12 cellular contexts compared by ENCODE assay signal in the genomic region with DNA sequence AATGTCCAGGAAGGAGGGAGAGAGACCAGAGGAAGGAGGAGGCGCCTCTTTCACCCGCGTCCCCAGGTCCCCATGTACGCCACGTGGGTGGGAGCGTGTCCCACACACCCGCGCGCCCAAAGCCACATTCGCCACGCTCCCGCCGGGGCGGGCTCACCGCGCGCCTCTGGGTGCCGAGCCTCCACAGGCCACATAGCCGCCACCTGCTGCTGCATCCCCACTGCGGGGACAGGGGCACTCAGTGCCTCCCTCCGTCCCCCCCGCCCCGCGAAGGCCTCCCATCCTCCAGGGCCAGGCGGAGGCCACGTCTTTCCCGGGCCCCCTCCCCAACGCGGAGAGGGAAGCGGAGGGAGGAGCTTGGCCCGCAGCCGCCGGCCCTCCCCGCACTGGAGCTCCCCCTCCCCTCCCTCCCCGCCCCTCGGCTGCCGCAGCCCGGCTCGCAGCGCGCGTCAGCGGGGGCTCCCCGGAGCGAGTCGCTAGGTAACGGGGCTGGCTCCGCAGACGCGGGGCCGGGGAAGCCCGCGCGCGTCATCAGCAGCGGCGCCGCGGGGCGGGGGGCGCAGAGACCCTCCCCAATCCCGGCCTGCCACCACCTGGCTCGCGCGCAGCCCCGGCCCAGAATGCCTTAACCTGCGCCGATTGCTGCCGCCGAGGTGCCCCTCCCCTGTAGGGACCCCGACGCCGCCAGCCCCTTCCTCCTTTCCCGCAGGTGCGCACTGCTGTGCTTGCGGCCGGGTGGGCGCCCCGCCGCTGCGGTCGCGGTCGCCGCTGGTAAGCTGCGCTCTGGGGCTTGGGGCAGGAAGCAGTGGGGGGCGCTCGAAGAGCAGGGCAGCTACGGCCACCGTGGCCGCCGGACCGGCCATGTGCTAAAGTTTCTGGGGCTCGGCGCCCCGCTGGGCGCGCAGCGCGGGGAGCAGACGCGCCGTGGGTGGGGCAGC. TPM values are rescaled to one million over a fixed set of nuclear protein-coding genes. Genes with fewer than 3 reads are reported as not detected.
DNase-seq lines count a peak whose midpoint lies in the region; ATAC-seq and TF ChIP-seq lines count a peak whose summit lies in the region.
"Had no signal": no experiment of that assay in that cellular context is flagged by ENCODE, and none has a peak within 500 bp of the region (broad histone marks: within the 10 kb centered on the region; RNA-seq: fewer than 3 reads in every experiment).

No MANE protein-coding gene starts in this region.

- intact Hi-C loops in Calu3 (cut with micrococcal nuclease; ENCODE audit: unreplicated experiment) (no loop called here), colonic mucosa (cut with DNase I) (no loop called here)

- peaks cover 15% of the 10 kb centered on the region for H3K27me3 ChIP-seq in colonic mucosa

- H3K4me3 ChIP-seq in HEK293 (ENCODE audit: low read depth, low read length) (peak overlapping the region; percentile 37), colonic mucosa (no peak overlapping the region)

- no peaks in the 10 kb centered on the region for H3K9me3 Mint-ChIP-seq in activated naive CD8-positive, alpha-beta T cell treated with anti-CD3 and anti-CD28 coated beads, Interleukin-2, amount 50 U/mL, for 24 hours
- H3K9me3 Mint-ChIP-seq in naive B cell (peaks cover 0 to 4% (median 0%) of the 10 kb centered on the region in 7 donors), Calu3 (ENCODE audit: low read depth, unreplicated experiment) (no peaks in the 10 kb centered on the region)

- H3K4me1 ChIP-seq in HEK293 (ENCODE audit: control insufficient read depth, insufficient read depth, low read length) (no peaks in the 10 kb centered on the region), colonic mucosa (no peaks in the 10 kb centered on the region)

- no peaks in the 10 kb centered on the region for H3K36me3 Mint-ChIP-seq in activated naive CD8-positive, alpha-beta T cell treated with anti-CD3 and anti-CD28 coated beads, Interleukin-2, amount 50 U/mL, for 24 hours (ENCODE audit: low read depth)
- H3K36me3 Mint-ChIP-seq in naive B cell: peaks cover 0 to 7% of the 10 kb centered on the region in 2 donors
- no peaks in the 10 kb centered on the region for H3K36me3 Mint-ChIP-seq in Calu3 (ENCODE audit: insufficient read depth, unreplicated experiment)

- ATAC-seq in activated naive CD8-positive, alpha-beta T cell treated with anti-CD3 and anti-CD28 coated beads, Interleukin-2, amount 50 U/mL, for 24 hours: peak; percentile 10
- peak; percentile 74 to 79 for ATAC-seq in naive B cell (ENCODE audit: low read depth in 2 of 2)

- no peak overlapping the region for H3K27ac Mint-ChIP-seq in activated naive CD8-positive, alpha-beta T cell treated with anti-CD3 and anti-CD28 coated beads, Interleukin-2, amount 50 U/mL, for 24 hours
- H3K27ac Mint-ChIP-seq in naive B cell (peak overlapping the region in 5 of 6 donors; percentile 72 to 91 (median 82)), Calu3 (ENCODE audit: unreplicated experiment) (no peak overlapping the region)

- no peaks in the 10 kb centered on the region for H3K36me3 ChIP-seq in HEK293 (ENCODE audit: control insufficient read depth in 2 of 2, insufficient read depth in 1 of 2, low read length in 2 of 2)
- H3K36me3 ChIP-seq in colonic mucosa: no peaks in the 10 kb centered on the region
- H3K36me3 ChIP-seq: vagina had no signal

- no peak overlapping the region for H3K4me3 Mint-ChIP-seq in activated naive CD8-positive, alpha-beta T cell treated with anti-CD3 and anti-CD28 coated beads, Interleukin-2, amount 50 U/mL, for 24 hours
- H3K4me3 Mint-ChIP-seq in naive B cell (peak overlapping the region; percentile 61 to 91 (median 79)), Calu3 (ENCODE audit: low read depth, unreplicated experiment) (no peak overlapping the region)

- BruUV-seq in Calu3 (replicated peaks; lab: Mats Ljungman, UMichigan): no TSS peak

- POLR2A ChIA-PET in HEK293 (lab: Yijun Ruan, JAX): no interaction called here

- H3K27ac ChIP-seq in HEK293 (ENCODE audit: extremely low read depth, low read depth, low read length): peak overlapping the region; percentile 37; the same call in 1 of the 2 replicates
- H3K27ac ChIP-seq in colonic mucosa: no peak overlapping the region
- H3K27ac ChIP-seq: vagina had no signal

- H3K9me3 ChIP-seq in HEK293 (ENCODE audit: control insufficient read depth, insufficient read depth, low read depth, low read length) (no peaks in the 10 kb centered on the region), colonic mucosa (no peaks in the 10 kb centered on the region)
- H3K9me3 ChIP-seq: vagina had no signal

- peaks cover 6% of the 10 kb centered on the region for H3K4me1 Mint-ChIP-seq in activated naive CD8-positive, alpha-beta T cell treated with anti-CD3 and anti-CD28 coated beads, Interleukin-2, amount 50 U/mL, for 24 hours
- H3K4me1 Mint-ChIP-seq in naive B cell: peaks cover 14 to 16% (median 15%) of the 10 kb centered on the region in 3 donors
- no peaks in the 10 kb centered on the region for H3K4me1 Mint-ChIP-seq in Calu3 (ENCODE audit: low read depth, unreplicated experiment)

- DNase-seq in D341Med (ENCODE audit: low spot score) (peak; percentile 44), naive B cell (peak; percentile 51), Calu3 (no peak), CD1c-positive myeloid dendritic cell (ENCODE audit: extremely low spot score) (no peak), KG1 (lab: John Stamatoyannopoulos, UW) (no peak), colonic mucosa (no peak)
- DNase-seq in activated naive CD8-positive, alpha-beta T cell treated with anti-CD3 and anti-CD28 coated beads, Interleukin-2, amount 50 U/mL, for 24 hours: peak; percentile 2
- DNase-seq: GF-D8; MM.1S; stimulated activated CD4-positive, alpha-beta T cell treated with anti-CD3 and anti-CD28 coated beads, Interleukin-2, amount 100 ng/mL, for 48 hours had no signal

- no peak overlapping the region for H3K9ac ChIP-seq in colonic mucosa (ENCODE audit: low read depth in 2 of 2, low read length in 2 of 2)

- CTCF ChIA-PET in HEK293 (lab: Yijun Ruan, JAX): interaction anchor here (0.6 kb wide), 1 partner anchor 256 kb away, joined by 3 read pairs; no protein-coding TSS in a partner anchor
- CTCF ChIA-PET in Calu3 (lab: Charles Lee): no interaction called here

- H3K27me3 Mint-ChIP-seq in activated naive CD8-positive, alpha-beta T cell treated with anti-CD3 and anti-CD28 coated beads, Interleukin-2, amount 50 U/mL, for 24 hours: peaks cover 41% of the 10 kb centered on the region
- H3K27me3 Mint-ChIP-seq in naive B cell (peaks cover 45 to 65% (median 47%) of the 10 kb centered on the region in 3 donors), Calu3 (ENCODE audit: unreplicated experiment) (peaks cover 88% of the 10 kb centered on the region)

- TF ChIP-seq CTCF in HEK293 (tag by site-specific recombination; IDR thresholded peaks at IDR 0.05): peak; percentile 57; the same call in 1 of the 2 replicates
- no peak for TF ChIP-seq CTCF in Calu3 (IDR thresholded peaks at IDR 0.05; ENCODE audit: unreplicated experiment)
- TF ChIP-seq CTCF in colonic mucosa (IDR thresholded peaks at IDR 0.05): no peak

TF ChIP-seq in HEK293, 187 proteins besides CTCF, POLR2A, EP300 and RAD21 (continues in another document):
- peak; percentile 91 for TF ChIP-seq ZIC2 (tag by site-specific recombination; IDR thresholded peaks at IDR 0.05)
- no peak for TF ChIP-seq ZNF426 (tag by site-specific recombination; IDR thresholded peaks at IDR 0.05)
- TF ChIP-seq, protein P1, sequence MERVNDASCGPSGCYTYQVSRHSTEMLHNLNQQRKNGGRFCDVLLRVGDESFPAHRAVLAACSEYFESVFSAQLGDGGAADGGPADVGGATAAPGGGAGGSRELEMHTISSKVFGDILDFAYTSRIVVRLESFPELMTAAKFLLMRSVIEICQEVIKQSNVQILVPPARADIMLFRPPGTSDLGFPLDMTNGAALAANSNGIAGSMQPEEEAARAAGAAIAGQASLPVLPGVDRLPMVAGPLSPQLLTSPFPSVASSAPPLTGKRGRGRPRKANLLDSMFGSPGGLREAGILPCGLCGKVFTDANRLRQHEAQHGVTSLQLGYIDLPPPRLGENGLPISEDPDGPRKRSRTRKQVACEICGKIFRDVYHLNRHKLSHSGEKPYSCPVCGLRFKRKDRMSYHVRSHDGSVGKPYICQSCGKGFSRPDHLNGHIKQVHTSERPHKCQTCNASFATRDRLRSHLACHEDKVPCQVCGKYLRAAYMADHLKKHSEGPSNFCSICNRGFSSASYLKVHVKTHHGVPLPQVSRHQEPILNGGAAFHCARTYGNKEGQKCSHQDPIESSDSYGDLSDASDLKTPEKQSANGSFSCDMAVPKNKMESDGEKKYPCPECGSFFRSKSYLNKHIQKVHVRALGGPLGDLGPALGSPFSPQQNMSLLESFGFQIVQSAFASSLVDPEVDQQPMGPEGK (tag by site-specific recombination; IDR thresholded peaks at IDR 0.05): peak; percentile 68
- peak; percentile 29; the same call in 1 of the 2 replicates for TF ChIP-seq ZNF76 (tag by site-specific recombination; IDR thresholded peaks at IDR 0.05; ENCODE audit: borderline replicate concordance, low read depth)
- TF ChIP-seq ZNF239 (tag by site-specific recombination; IDR thresholded peaks at IDR 0.05): no peak
- 0 out of 2 replicates have a peak, but pooled peaks have one; percentile 10 for TF ChIP-seq GLIS1 (tag by site-specific recombination; IDR thresholded peaks at IDR 0.05)
- no peak for TF ChIP-seq ZNF169 (tag by site-specific recombination; IDR thresholded peaks at IDR 0.05)
- peak; percentile 88 for TF ChIP-seq SCRT2 (tag by site-specific recombination; IDR thresholded peaks at IDR 0.05)
- peak; percentile 79 for TF ChIP-seq ZBTB17 (tag by site-specific recombination; IDR thresholded peaks at IDR 0.05)
- TF ChIP-seq YY1 (tag by site-specific recombination; IDR thresholded peaks at IDR 0.05): no peak
- TF ChIP-seq, protein P2, sequence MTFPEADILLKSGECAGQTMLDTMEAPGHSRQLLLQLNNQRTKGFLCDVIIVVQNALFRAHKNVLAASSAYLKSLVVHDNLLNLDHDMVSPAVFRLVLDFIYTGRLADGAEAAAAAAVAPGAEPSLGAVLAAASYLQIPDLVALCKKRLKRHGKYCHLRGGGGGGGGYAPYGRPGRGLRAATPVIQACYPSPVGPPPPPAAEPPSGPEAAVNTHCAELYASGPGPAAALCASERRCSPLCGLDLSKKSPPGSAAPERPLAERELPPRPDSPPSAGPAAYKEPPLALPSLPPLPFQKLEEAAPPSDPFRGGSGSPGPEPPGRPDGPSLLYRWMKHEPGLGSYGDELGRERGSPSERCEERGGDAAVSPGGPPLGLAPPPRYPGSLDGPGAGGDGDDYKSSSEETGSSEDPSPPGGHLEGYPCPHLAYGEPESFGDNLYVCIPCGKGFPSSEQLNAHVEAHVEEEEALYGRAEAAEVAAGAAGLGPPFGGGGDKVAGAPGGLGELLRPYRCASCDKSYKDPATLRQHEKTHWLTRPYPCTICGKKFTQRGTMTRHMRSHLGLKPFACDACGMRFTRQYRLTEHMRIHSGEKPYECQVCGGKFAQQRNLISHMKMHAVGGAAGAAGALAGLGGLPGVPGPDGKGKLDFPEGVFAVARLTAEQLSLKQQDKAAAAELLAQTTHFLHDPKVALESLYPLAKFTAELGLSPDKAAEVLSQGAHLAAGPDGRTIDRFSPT (tag by site-specific recombination; IDR thresholded peaks at IDR 0.05): no peak

RNA-seq across cellular contexts. Expression of gene TUNAR, which starts 0.5 kb away (rescaled TPM):
- 1 to 10 TPM in 4 of 6 donors, not detected in 2; 1.9 to 4.0 (median 2.2) TPM for polyA plus RNA-seq in naive B cell (ENCODE audit: low read depth in 6 of 6)
- total RNA-seq in Calu3 (2022) (not detected in 2 replicates), colonic mucosa (under 1 TPM; 0.07 to 0.11 TPM)
- total RNA-seq: vagina had no signal

Comparison
In these comparisons a context has a peak if more than half of its experiments do, and no peak if none do; other contexts are left out.
1. DNase-seq: peak in D341Med (single experiment), activated naive CD8-positive, alpha-beta T cell treated with anti-CD3 and anti-CD28 coated beads, Interleukin-2, amount 50 U/mL, for 24 hours (single experiment) and naive B cell (single experiment); none in Calu3 (single experiment), CD1c-positive myeloid dendritic cell (single experiment), KG1 (single experiment) and colonic mucosa (single experiment).
2. H3K27ac Mint-ChIP-seq: peak in naive B cell (5 of 6); none in activated naive CD8-positive, alpha-beta T cell treated with anti-CD3 and anti-CD28 coated beads, Interleukin-2, amount 50 U/mL, for 24 hours (single experiment) and Calu3 (single experiment).
3. H3K4me3 Mint-ChIP-seq: peak in naive B cell (8 of 8); none in activated naive CD8-positive, alpha-beta T cell treated with anti-CD3 and anti-CD28 coated beads, Interleukin-2, amount 50 U/mL, for 24 hours (single experiment) and Calu3 (single experiment).